ENCODE assay signal across 8 cellular contexts in genomic region chr7:31192996-31193395, GRCh38.
DNase-seq lines count a peak whose midpoint lies in the region; ATAC-seq, FAIRE-seq and TF ChIP-seq lines count a peak whose summit lies in the region.

No MANE protein-coding gene starts in this region.

- no CpG with 5 or more reads among the region's 27 CpGs for WGBS in iPS DF 6.9 (ENCODE audit: insufficient coverage, insufficient read length)

- H3K4me3 ChIP-seq in AG04449 (ENCODE audit: low read depth, low read length) (no peak overlapping the region), iPS DF 6.9 (ENCODE audit: low read length) (no peak overlapping the region)

- POLR2A ChIA-PET in AG04449 (lab: Yijun Ruan, JAX) = no interaction called here

- H3K4me1 ChIP-seq in iPS DF 6.9 (ENCODE audit: control insufficient read depth, insufficient read depth, low read length) = no peaks in the 10 kb centered on the region

- H3K4me1 Mint-ChIP-seq in stimulated activated naive CD8-positive, alpha-beta T cell treated with anti-CD3 and anti-CD28 coated beads, Interleukin-15, amount 100 ng/mL, for 72 hours = no peaks in the 10 kb centered on the region
- H3K4me1 Mint-ChIP-seq in immature natural killer cell = no peaks in the 10 kb centered on the region

- H3K36me3 ChIP-seq in iPS DF 6.9 (ENCODE audit: control insufficient read depth, insufficient read depth, low read length) = no peaks in the 10 kb centered on the region

- H3K36me3 Mint-ChIP-seq in immature natural killer cell = no peaks in the 10 kb centered on the region

- TF ChIP-seq CTCF in AG04449 (IDR thresholded peaks at IDR 0.05; ENCODE audit: insufficient read depth, low read length, missing control alignments) = peak; percentile 80

- H3K27ac Mint-ChIP-seq in stimulated activated naive CD8-positive, alpha-beta T cell treated with anti-CD3 and anti-CD28 coated beads, Interleukin-15, amount 100 ng/mL, for 72 hours = no peak overlapping the region
- no peak overlapping the region for H3K27ac Mint-ChIP-seq in immature natural killer cell

- DNase-seq in AG04449 (ENCODE audit: low read depth, low spot score) (no peak), GM12891 (ENCODE audit: insufficient read length, low spot score) (peak; percentile 18), NCI-H2196 treated with DMSO at 0.1 percent for 48 hours (lab: John Stamatoyannopoulos, UW; ENCODE audit: unreplicated experiment) (peak; percentile 38), astrocyte of the hippocampus (ENCODE audit: low read depth, low spot score) (peak; percentile 86), iPS DF 6.9 (ENCODE audit: low read depth, low spot score) (peak; percentile 75), immature natural killer cell (no peak)
- DNase-seq in stimulated activated naive CD8-positive, alpha-beta T cell treated with anti-CD3 and anti-CD28 coated beads, Interleukin-15, amount 100 ng/mL, for 72 hours = peak in 1 of 2 donors; percentile 5
- DNase-seq in activated naive CD4-positive, alpha-beta T cell treated with Interleukin-2 at 50 U/mL for 16 hours = no peak

- peaks cover 24% of the 10 kb centered on the region for H3K27me3 Mint-ChIP-seq in stimulated activated naive CD8-positive, alpha-beta T cell treated with anti-CD3 and anti-CD28 coated beads, Interleukin-15, amount 100 ng/mL, for 72 hours
- peaks cover 0 to 2% (median 0%) of the 10 kb centered on the region in 3 donors for H3K27me3 Mint-ChIP-seq in immature natural killer cell (ENCODE audit: low read depth in 3 of 3)

- peaks cover 1% of the 10 kb centered on the region; the same call in 1 of the 2 replicates for H3K9me3 ChIP-seq in iPS DF 6.9 (ENCODE audit: control insufficient read depth, insufficient read depth, low read length)

- ATAC-seq in stimulated activated naive CD8-positive, alpha-beta T cell treated with anti-CD3 and anti-CD28 coated beads, Interleukin-15, amount 100 ng/mL, for 72 hours = peak; percentile 65

- CTCF ChIA-PET in AG04449 (lab: Yijun Ruan, JAX) = interaction anchor here (0.8 to 1.3 kb wide), 4 partner anchors 24 to 251 kb away, joined by 3 to 5 read pairs (median 3); no protein-coding TSS in a partner anchor

- no peak overlapping the region for H3K4me3 Mint-ChIP-seq in stimulated activated naive CD8-positive, alpha-beta T cell treated with anti-CD3 and anti-CD28 coated beads, Interleukin-15, amount 100 ng/mL, for 72 hours
- no peak overlapping the region for H3K4me3 Mint-ChIP-seq in immature natural killer cell

- H3K9me3 Mint-ChIP-seq in stimulated activated naive CD8-positive, alpha-beta T cell treated with anti-CD3 and anti-CD28 coated beads, Interleukin-15, amount 100 ng/mL, for 72 hours = no peaks in the 10 kb centered on the region
- H3K9me3 Mint-ChIP-seq in immature natural killer cell = peaks cover 0 to 4% (median 0%) of the 10 kb centered on the region in 6 donors

- no peak overlapping the region for H3K27ac ChIP-seq in iPS DF 6.9 (ENCODE audit: low read length)

- H3K27me3 ChIP-seq in iPS DF 6.9 (ENCODE audit: control insufficient read depth, insufficient read depth, low read length) = no peaks in the 10 kb centered on the region

- no peak for FAIRE-seq in GM12891 (lab: Jason Lieb, UNC)

- TF ChIP-seq POLR2A in GM12891 (IDR thresholded peaks at IDR 0.05; ENCODE audit: low read depth, low read length) = no peak

TF ChIP-seq in GM12891, 5 proteins besides CTCF, POLR2A, EP300 and RAD21:
- TF ChIP-seq PAX5 (IDR thresholded peaks at IDR 0.05; ENCODE audit: insufficient read depth, low read length, severe bottlenecking) (no peak), POLR2AphosphoS5 (IDR thresholded peaks at IDR 0.05; ENCODE audit: low read depth, low read length) (no peak), TAF1 (IDR thresholded peaks at IDR 0.05; ENCODE audit: low read depth, low read length) (no peak), SPI1 (IDR thresholded peaks at IDR 0.05; ENCODE audit: low read depth, low read length) (no peak), POU2F2 (IDR thresholded peaks at IDR 0.05; ENCODE audit: low read depth, low read length) (no peak)
TF ChIP-seq in GM12891: peak in this region for 0.

Comparison
In these comparisons a context has a peak if more than half of its experiments do, and no peak if none do; other contexts are left out.
1. DNase-seq: peak in GM12891 (single experiment), NCI-H2196 treated with DMSO at 0.1 percent for 48 hours (single experiment), astrocyte of the hippocampus (single experiment) and iPS DF 6.9 (single experiment); none in AG04449 (single experiment), activated naive CD4-positive, alpha-beta T cell treated with Interleukin-2 at 50 U/mL for 16 hours (single experiment) and immature natural killer cell (0 of 3).